Comparison of ENCODE assay signal across 21 cellular contexts in genomic region chr1:174110053-174110452, GRCh38.
"Had no signal": no experiment of that assay in that cellular context is flagged by ENCODE, and none has a peak within 500 bp of the region (broad histone marks: within the 10 kb centered on the region; RNA-seq: fewer than 3 reads in every experiment).

No MANE protein-coding gene starts in this region.

- H3K4me1 Mint-ChIP-seq: activated CD4-positive, alpha-beta T cell treated with anti-CD3 and anti-CD28 coated beads, Interleukin-2, amount 10 ng/mL, durations not matched to agents 7 days and 5 days; activated naive CD4-positive, alpha-beta T cell treated with anti-CD3 and anti-CD28 coated beads, Interleukin-2, amount 10 ng/mL, durations not matched to agents 7 days and 5 days; T-cell had no signal

- H3K27ac Mint-ChIP-seq: activated CD4-positive, alpha-beta memory T cell treated with anti-CD3 and anti-CD28 coated beads for 36 hours; activated CD4-positive, alpha-beta T cell treated with anti-CD3 and anti-CD28 coated beads, Interleukin-2, amount 10 ng/mL, durations not matched to agents 7 days and 5 days; activated naive CD4-positive, alpha-beta T cell treated with anti-CD3 and anti-CD28 coated beads, Interleukin-2, amount 10 ng/mL, durations not matched to agents 7 days and 5 days; activated naive CD8-positive, alpha-beta T cell treated with anti-CD3 and anti-CD28 coated beads for 36 hours; activated T-cell treated with anti-CD3 and anti-CD28 coated beads, Interleukin-2, amount 50 U/mL, for 72 hours; activated T-helper 2 cell treated with anti-CD3 and anti-CD28 coated beads, Interferon-gamma antibody, Interleukin-2, Interleukin-4, amounts not matched to agents 10 μg/mL and 5 μg/mL and 100 μg/mL, durations not matched to agents 14 hours and 24 hours and 36 hours; T-cell had no signal

- H3K27me3 ChIP-seq: Peyer's patch had no signal

- H3K4me1 ChIP-seq: Peyer's patch had no signal

- H3K9me3 ChIP-seq: Peyer's patch had no signal

- H3K4me3 ChIP-seq: Peyer's patch had no signal

- ATAC-seq: activated T-cell treated with anti-CD3 and anti-CD28 coated beads, Interleukin-2, amount 50 U/mL, for 72 hours; T-cell had no signal

- DNase-seq: activated CD4-positive, alpha-beta memory T cell treated with anti-CD3 and anti-CD28 coated beads for 36 hours; activated CD4-positive, alpha-beta T cell treated with anti-CD3 and anti-CD28 coated beads, Interleukin-2, amount 10 ng/mL, durations not matched to agents 7 days and 5 days; activated CD4-positive, CD25-positive, alpha-beta regulatory T cell; activated gamma-delta T cell treated with Interleukin-2 at 50 U/mL for 16 hours; activated naive CD4-positive, alpha-beta T cell treated with anti-CD3 and anti-CD28 coated beads, Interleukin-2, amount 10 ng/mL, durations not matched to agents 7 days and 5 days; activated naive CD8-positive, alpha-beta T cell treated with anti-CD3 and anti-CD28 coated beads for 36 hours; activated T-cell treated with anti-CD3 and anti-CD28 coated beads for 4 hours; activated T-cell treated with anti-CD3 and anti-CD28 coated beads, Interleukin-2, amount 50 U/mL, for 72 hours; cerebellar nuclear complex; KG1; NCI-H1092 treated with DMSO at 0.1 percent for 48 hours; NCI-H1417 treated with DMSO at 0.1 percent for 48 hours; NCI-H1694; NCI-H2029; NCI-H510A treated with DMSO at 0.1 percent for 48 hours; Peyer's patch; SHP77 treated with DMSO at 0.1 percent for 48 hours; T-cell; T-helper 2 cell; T1000 had no signal

- H3K9me3 Mint-ChIP-seq: activated CD4-positive, alpha-beta memory T cell treated with anti-CD3 and anti-CD28 coated beads for 36 hours; activated CD4-positive, alpha-beta T cell treated with anti-CD3 and anti-CD28 coated beads, Interleukin-2, amount 10 ng/mL, durations not matched to agents 7 days and 5 days; activated naive CD4-positive, alpha-beta T cell treated with anti-CD3 and anti-CD28 coated beads, Interleukin-2, amount 10 ng/mL, durations not matched to agents 7 days and 5 days; activated naive CD8-positive, alpha-beta T cell treated with anti-CD3 and anti-CD28 coated beads for 36 hours; activated T-cell treated with anti-CD3 and anti-CD28 coated beads, Interleukin-2, amount 50 U/mL, for 72 hours; activated T-helper 2 cell treated with anti-CD3 and anti-CD28 coated beads, Interferon-gamma antibody, Interleukin-2, Interleukin-4, amounts not matched to agents 10 μg/mL and 5 μg/mL and 100 μg/mL, durations not matched to agents 14 hours and 24 hours and 36 hours; T-cell had no signal

- H3K4me3 Mint-ChIP-seq: activated CD4-positive, alpha-beta memory T cell treated with anti-CD3 and anti-CD28 coated beads for 36 hours; activated CD4-positive, alpha-beta T cell treated with anti-CD3 and anti-CD28 coated beads, Interleukin-2, amount 10 ng/mL, durations not matched to agents 7 days and 5 days; activated naive CD4-positive, alpha-beta T cell treated with anti-CD3 and anti-CD28 coated beads, Interleukin-2, amount 10 ng/mL, durations not matched to agents 7 days and 5 days; activated naive CD8-positive, alpha-beta T cell treated with anti-CD3 and anti-CD28 coated beads for 36 hours; activated T-cell treated with anti-CD3 and anti-CD28 coated beads, Interleukin-2, amount 50 U/mL, for 72 hours; T-cell had no signal

- H3K36me3 ChIP-seq: Peyer's patch had no signal

- H3K27ac ChIP-seq: Peyer's patch had no signal

- H3K36me3 Mint-ChIP-seq: activated CD4-positive, alpha-beta memory T cell treated with anti-CD3 and anti-CD28 coated beads for 36 hours; activated naive CD4-positive, alpha-beta T cell treated with anti-CD3 and anti-CD28 coated beads, Interleukin-2, amount 10 ng/mL, durations not matched to agents 7 days and 5 days; activated naive CD8-positive, alpha-beta T cell treated with anti-CD3 and anti-CD28 coated beads for 36 hours; T-cell had no signal
